ENCODE assay signal across 8 cellular contexts in the genomic region with DNA sequence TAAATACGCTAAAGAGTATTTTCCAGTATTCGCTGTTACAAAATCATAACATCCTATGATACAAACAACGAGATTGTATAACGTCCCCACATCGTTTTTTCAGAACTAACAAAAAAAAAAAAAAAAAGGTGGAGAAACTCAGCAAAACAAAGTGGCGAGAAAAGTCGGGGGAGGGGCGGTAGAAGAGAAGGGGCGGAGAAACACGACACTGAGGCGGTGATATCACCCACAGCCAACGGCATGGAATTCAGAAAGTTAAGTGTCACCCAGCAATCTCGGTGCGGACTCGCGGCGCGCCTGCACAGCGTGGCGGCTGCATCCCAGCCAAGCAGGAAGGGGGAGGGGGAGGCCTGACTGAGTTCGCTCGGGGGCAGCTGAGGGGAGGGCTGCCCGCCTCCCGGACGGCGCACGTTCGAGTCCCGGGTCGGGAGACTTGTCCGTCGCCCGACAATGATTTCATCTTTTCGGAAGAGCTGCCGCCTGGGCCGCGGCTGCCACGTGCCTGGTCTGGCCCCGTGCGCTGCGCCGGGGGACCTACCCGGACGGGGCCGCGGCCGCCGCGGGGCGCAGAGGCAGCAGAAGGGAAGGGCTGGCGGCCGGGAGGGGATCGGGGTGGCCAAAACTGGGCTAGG. TPM values are rescaled to one million over a fixed set of nuclear protein-coding genes. Genes with fewer than 3 reads are reported as not detected.
DNase-seq lines count a peak whose midpoint lies in the region; ATAC-seq and TF ChIP-seq lines count a peak whose summit lies in the region.

No MANE protein-coding gene starts in this region.

- peak overlapping the region; percentile 94 for H3K4me3 Mint-ChIP-seq in HFFc6

- H3K9me3 Mint-ChIP-seq in HFFc6: no peaks in the 10 kb centered on the region

- H3K4me3 ChIP-seq in left ventricle myocardium inferior (peak overlapping the region; percentile 92), upper lobe of left lung (peak overlapping the region; percentile 78 to 96 (median 89))

- peaks cover 17% of the 10 kb centered on the region for H3K27me3 Mint-ChIP-seq in HFFc6 (ENCODE audit: insufficient read depth)

- H3K9me3 ChIP-seq in left ventricle myocardium inferior (replicated peaks): no peaks in the 10 kb centered on the region
- H3K9me3 ChIP-seq in upper lobe of left lung: no peaks in the 10 kb centered on the region

- intact Hi-C loops in left ventricle myocardium inferior (cut with micrococcal nuclease) (no loop called here), posterior cingulate gyrus (cut with DNase I) (loop anchor here (5.0 kb wide), 2 partner anchors 103 to 378 kb away; partner anchors contain the start of genes ELF2 and RAB33B)

- TF ChIP-seq EP300 in upper lobe of left lung (IDR thresholded peaks at IDR 0.05): peak in 1 of 4 donors; percentile 67

- no peak for TF ChIP-seq CTCF in HFFc6 (IDR thresholded peaks at IDR 0.05)
- TF ChIP-seq CTCF in left ventricle myocardium inferior (IDR thresholded peaks at IDR 0.05; ENCODE audit: borderline replicate concordance): no peak
- peak in 1 of 6 experiments; percentile 17 for TF ChIP-seq CTCF in upper lobe of left lung (IDR thresholded peaks at IDR 0.05)

- TF ChIP-seq POLR2A in upper lobe of left lung (IDR thresholded peaks at IDR 0.05): peak; percentile 20 to 89 (median 72)

- DNase-seq in Daoy (ENCODE audit: low read depth): peak; percentile 88
- peak; percentile 91 for DNase-seq in HFFc6
- DNase-seq in NCI-H146 treated with DMSO at 0.1 percent for 48 hours (lab: John Stamatoyannopoulos, UW; ENCODE audit: unreplicated experiment): peak; percentile 31
- peak; percentile 79 for DNase-seq in T-helper 22 cell (ENCODE audit: low read depth)
- DNase-seq in anterior cingulate cortex (lab: John Stamatoyannopoulos, UW): peak in 57 of 58 donors; percentile 20 to 89 (median 74)
- peak; percentile 91 for DNase-seq in left ventricle myocardium inferior
- DNase-seq in posterior cingulate gyrus: peak; percentile 74 to 97 (median 82)
- peak; percentile 92 to 95 for DNase-seq in upper lobe of left lung

- H3K27me3 ChIP-seq in left ventricle myocardium inferior (ENCODE audit: low read depth) (no peaks in the 10 kb centered on the region), upper lobe of left lung (no peaks in the 10 kb centered on the region)

- H3K27ac ChIP-seq in left ventricle myocardium inferior (replicated peaks): peak overlapping the region; percentile 97
- H3K27ac ChIP-seq in upper lobe of left lung: peak overlapping the region; percentile 97 to 99 (median 98)

- H3K36me3 Mint-ChIP-seq in HFFc6 (ENCODE audit: low read depth): no peaks in the 10 kb centered on the region

- H3K36me3 ChIP-seq in left ventricle myocardium inferior (no peaks in the 10 kb centered on the region), upper lobe of left lung (no peaks in the 10 kb centered on the region)

- peak overlapping the region; percentile 91 for H3K27ac Mint-ChIP-seq in HFFc6

- peaks cover 60% of the 10 kb centered on the region for H3K4me1 Mint-ChIP-seq in HFFc6 (ENCODE audit: low read depth)

- H3K4me1 ChIP-seq in left ventricle myocardium inferior (peaks cover 87% of the 10 kb centered on the region), upper lobe of left lung (peaks cover 36 to 64% (median 47%) of the 10 kb centered on the region in 4 donors)

- peak; percentile 84 to 86 for ATAC-seq in upper lobe of left lung (ENCODE audit: low FRiP score in 2 of 2)

- WGBS in upper lobe of left lung, 2 donors: 1% methylated on average over 20 to 42 of the region's 53 CpGs

RNA-seq across cellular contexts. Expression of gene SETD7, which starts 0.8 kb away (rescaled TPM):
- 18.2 and 20.7 TPM in 2 replicates for total RNA-seq in Daoy (2014; rRNA removed; shearing (Covaris generic))
- 10 to 100 TPM; 61.5 to 86.6 (median 67.9) TPM for total RNA-seq in HFFc6 (2021; fragmentation: NEBNext Ultra II Directional; extraction: Animal tissue kit (Norgen Biotek cat#: 25700))
- 50.7 TPM for total RNA-seq in left ventricle myocardium inferior
- total RNA-seq in upper lobe of left lung: 10 to 100 TPM; 17.8 to 45.6 (median 34.0) TPM

Comparison
In these comparisons a context has a peak if more than half of its experiments do, and no peak if none do; other contexts are left out.
1. Peak in every context shown above with its lines: DNase-seq, ATAC-seq, H3K4me3 ChIP-seq and H3K27ac ChIP-seq.
2. DNase-seq: peak in every context shown above with its lines; median percentile 94 in upper lobe of left lung; 91 in HFFc6; 91 in left ventricle myocardium inferior; 88 in Daoy; 82 in posterior cingulate gyrus; 79 in T-helper 22 cell; 74 in anterior cingulate cortex; 31 in NCI-H146 treated with DMSO at 0.1 percent for 48 hours.